ENCODE assay signal across 21 cellular contexts in the genomic region with DNA sequence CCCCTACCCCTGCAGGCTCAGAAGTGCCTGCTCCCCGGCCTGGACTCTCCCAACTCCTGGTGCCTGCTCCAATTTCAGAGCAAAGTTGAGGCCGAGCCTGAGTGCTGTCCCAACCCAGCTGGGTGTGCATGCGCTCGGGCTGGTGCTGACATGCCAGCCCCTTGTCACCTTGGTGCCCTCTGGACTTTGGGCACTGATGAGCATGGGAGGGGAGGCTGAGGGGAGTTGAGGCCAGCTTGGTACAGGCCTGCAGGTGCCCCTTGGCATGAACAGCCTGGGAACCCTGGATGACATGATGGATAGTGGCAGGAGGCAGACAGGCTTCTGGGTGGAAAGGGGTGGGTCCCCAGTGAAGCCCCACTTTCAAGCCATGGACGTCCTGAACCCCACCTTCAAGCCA.
DNase-seq lines count a peak whose midpoint lies in the region; ATAC-seq and TF ChIP-seq lines count a peak whose summit lies in the region.
"Had no signal": no experiment of that assay in that cellular context is flagged by ENCODE, and none has a peak within 500 bp of the region (broad histone marks: within the 10 kb centered on the region; RNA-seq: fewer than 3 reads in every experiment).

No MANE protein-coding gene starts in this region.

- WGBS in sigmoid colon, 2 donors = 56 to 61% methylated on average over 5 of the region's 5 CpGs
- 66% methylated on average over 5 of the region's 5 CpGs; no CpG with 5 or more reads in 1 of the 2 donors for WGBS in transverse colon (ENCODE audit: low coverage in 1 of 2), 2 donors

- H3K27me3 Mint-ChIP-seq in chondrocyte (ENCODE audit: low read depth) = peaks cover 12% of the 10 kb centered on the region
- H3K27me3 Mint-ChIP-seq: B cell; CD4-positive, CD25-positive, alpha-beta regulatory T cell had no signal

- no peak overlapping the region for H3K27ac Mint-ChIP-seq in chondrocyte (ENCODE audit: unreplicated experiment)
- H3K27ac Mint-ChIP-seq: B cell; CD4-positive, CD25-positive, alpha-beta regulatory T cell; CD8-positive, alpha-beta T cell; GM23338; H9 had no signal

- ATAC-seq in lower lobe of right lung = peak; percentile 9 to 35
- ATAC-seq in upper lobe of right lung = peak; percentile 24
- ATAC-seq: CD8-positive, alpha-beta T cell; GM12878; GM23338; HCT116 had no signal

- peaks cover 2% of the 10 kb centered on the region for H3K4me1 Mint-ChIP-seq in chondrocyte (ENCODE audit: low read depth)
- H3K4me1 Mint-ChIP-seq: B cell; CD4-positive, CD25-positive, alpha-beta regulatory T cell had no signal

- DNase-seq in chondrocyte (ENCODE audit: low spot score) = peak; percentile 61
- DNase-seq in lower lobe of right lung = peak; percentile 31
- DNase-seq in sigmoid colon = peak; percentile 56
- peak; percentile 52 for DNase-seq in upper lobe of right lung
- no peak for DNase-seq in G401 (ENCODE audit: low spot score)
- no peak for DNase-seq in transverse colon
- no peak for DNase-seq in superior temporal gyrus (ENCODE audit: extremely low spot score)
- DNase-seq in SKM-1 treated with dmso at 0.1 percent for 144 hours (lab: John Stamatoyannopoulos, UW; ENCODE audit: unreplicated experiment) = no peak
- DNase-seq: Caco-2; CD4-positive, CD25-positive, alpha-beta regulatory T cell; CD8-positive, alpha-beta T cell; DMS153; DND-41; GDM1 had no signal

- H3K36me3 ChIP-seq in lower lobe of right lung = no peaks in the 10 kb centered on the region
- H3K36me3 ChIP-seq in sigmoid colon = no peaks in the 10 kb centered on the region
- no peaks in the 10 kb centered on the region for H3K36me3 ChIP-seq in upper lobe of right lung
- no peaks in the 10 kb centered on the region for H3K36me3 ChIP-seq in transverse colon
- H3K36me3 ChIP-seq: BLaER1 had no signal

- TF ChIP-seq POLR2A in sigmoid colon (IDR thresholded peaks at IDR 0.05) = no peak
- TF ChIP-seq POLR2A in transverse colon (IDR thresholded peaks at IDR 0.05) = no peak

- no peak overlapping the region for H3K27ac ChIP-seq in lower lobe of right lung
- no peak overlapping the region for H3K27ac ChIP-seq in sigmoid colon
- no peak overlapping the region for H3K27ac ChIP-seq in upper lobe of right lung
- no peak overlapping the region for H3K27ac ChIP-seq in transverse colon
- H3K27ac ChIP-seq: BLaER1, C4-2B had no signal

- in situ Hi-C loops in G401 (cut with HindIII; ENCODE audit: low sequenced_read_pairs) (no loop called here), transverse colon (cut with MboI; ENCODE audit: low pct_ligation_motif_present in 1 of 4, low pct_unique_long_range_greater_than_20kb in 1 of 4, low sequenced_read_pairs in 3 of 4) (no loop called here)

- intact Hi-C loops in lower lobe of right lung (cut with DNase I) (no loop called here), sigmoid colon (cut with DNase I) (no loop called here), upper lobe of right lung (cut with DNase I) (no loop called here), transverse colon (cut with DNase I; ENCODE audit: low total_unique reads) (no loop called here)

- no peaks in the 10 kb centered on the region for H3K36me3 Mint-ChIP-seq in chondrocyte (ENCODE audit: low read depth)
- H3K36me3 Mint-ChIP-seq: CD4-positive, CD25-positive, alpha-beta regulatory T cell; CD8-positive, alpha-beta T cell had no signal

- no peaks in the 10 kb centered on the region for H3K27me3 ChIP-seq in lower lobe of right lung (ENCODE audit: low read depth)
- H3K27me3 ChIP-seq in sigmoid colon = no peaks in the 10 kb centered on the region
- no peaks in the 10 kb centered on the region for H3K27me3 ChIP-seq in upper lobe of right lung
- H3K27me3 ChIP-seq in transverse colon = no peaks in the 10 kb centered on the region
- H3K27me3 ChIP-seq: BLaER1 had no signal

- TF ChIP-seq EP300 in sigmoid colon (IDR thresholded peaks at IDR 0.05) (no peak), transverse colon (IDR thresholded peaks at IDR 0.05; ENCODE audit: low read depth) (no peak)

- H3K4me3 ChIP-seq in lower lobe of right lung = no peak overlapping the region
- no peak overlapping the region for H3K4me3 ChIP-seq in sigmoid colon
- H3K4me3 ChIP-seq in upper lobe of right lung = no peak overlapping the region
- H3K4me3 ChIP-seq in transverse colon = no peak overlapping the region
- H3K4me3 ChIP-seq: BLaER1, GM12878, GM23338 had no signal

- no peak overlapping the region for H3K4me3 Mint-ChIP-seq in chondrocyte (ENCODE audit: unreplicated experiment)
- H3K4me3 Mint-ChIP-seq: B cell; CD4-positive, CD25-positive, alpha-beta regulatory T cell; CD8-positive, alpha-beta T cell; GM23338; H9 had no signal

- H3K9me3 Mint-ChIP-seq in chondrocyte (ENCODE audit: low read depth) = peaks cover 5% of the 10 kb centered on the region
- H3K9me3 Mint-ChIP-seq: CD8-positive, alpha-beta T cell; GM23338; H9 had no signal

- no peak for TF ChIP-seq CTCF in chondrocyte (IDR thresholded peaks at IDR 0.05)
- TF ChIP-seq CTCF in lower lobe of right lung (IDR thresholded peaks at IDR 0.05) = no peak
- no peak for TF ChIP-seq CTCF in sigmoid colon (IDR thresholded peaks at IDR 0.05)
- TF ChIP-seq CTCF in upper lobe of right lung (IDR thresholded peaks at IDR 0.05) = no peak
- no peak for TF ChIP-seq CTCF in transverse colon (IDR thresholded peaks at IDR 0.05)

- H3K4me1 ChIP-seq in lower lobe of right lung = no peaks in the 10 kb centered on the region
- H3K4me1 ChIP-seq in sigmoid colon = no peaks in the 10 kb centered on the region
- H3K4me1 ChIP-seq in upper lobe of right lung = no peaks in the 10 kb centered on the region
- no peaks in the 10 kb centered on the region for H3K4me1 ChIP-seq in transverse colon
- H3K4me1 ChIP-seq: BLaER1, Caco-2 had no signal

- H3K9me3 ChIP-seq in lower lobe of right lung = no peaks in the 10 kb centered on the region
- no peaks in the 10 kb centered on the region for H3K9me3 ChIP-seq in sigmoid colon
- no peaks in the 10 kb centered on the region for H3K9me3 ChIP-seq in upper lobe of right lung
- no peaks in the 10 kb centered on the region for H3K9me3 ChIP-seq in transverse colon
- H3K9me3 ChIP-seq: BLaER1, Caco-2 had no signal

Comparison
In these comparisons a context has a peak if more than half of its experiments do, and no peak if none do; other contexts are left out.
1. DNase-seq: peak in chondrocyte (single experiment), lower lobe of right lung (single experiment), sigmoid colon (single experiment) and upper lobe of right lung (single experiment); none in G401 (single experiment), transverse colon (single experiment), superior temporal gyrus (single experiment) and SKM-1 treated with dmso at 0.1 percent for 144 hours (single experiment).